Comparison of ENCODE assay signal across 9 cellular contexts in genomic region chr16:4263504-4264436, GRCh38. TPM values are rescaled to one million over a fixed set of nuclear protein-coding genes. Genes with fewer than 3 reads are reported as not detected.
A peak's percentile ranks its signal among the peaks of the same experiment; 100 is the strongest.
DNase-seq lines count a peak whose midpoint lies in the region; ATAC-seq and TF ChIP-seq lines count a peak whose summit lies in the region.
"Had no signal": no experiment of that assay in that cellular context is flagged by ENCODE, and none has a peak within 500 bp of the region (broad histone marks: within the 10 kb centered on the region; RNA-seq: fewer than 3 reads in every experiment).

No MANE protein-coding gene starts in this region.

- ATAC-seq in GM19452 (IDR thresholded peaks at IDR 0.05; ENCODE audit: unreplicated experiment) (no peak), HG03039 (IDR thresholded peaks at IDR 0.05; ENCODE audit: unreplicated experiment) (no peak), HG03457 (IDR thresholded peaks at IDR 0.05; ENCODE audit: unreplicated experiment) (no peak)

- no peak overlapping the region for H3K4me3 Mint-ChIP-seq in progenitor cell of endocrine pancreas (ENCODE audit: low read depth)

- DNase-seq in Daoy (ENCODE audit: low read depth) (peak; percentile 79), fibroblast of mammary gland (ENCODE audit: low read depth) (peak; percentile 96), progenitor cell of endocrine pancreas (ENCODE audit: low spot score, unreplicated experiment) (no peak)
- DNase-seq in activated CD4-positive, alpha-beta T cell treated with anti-CD3 and anti-CD28 coated beads, Interleukin-2, amount 50 U/mL, for 4 hours: no peak

- TF ChIP-seq CTCF in fibroblast of mammary gland (conservative IDR thresholded peaks at IDR 0.05; ENCODE audit: control insufficient read depth, insufficient read depth, low read depth, low read length): peak; percentile 2
- TF ChIP-seq CTCF in progenitor cell of endocrine pancreas (IDR thresholded peaks at IDR 0.05; ENCODE audit: unreplicated experiment): no peak

- no peaks in the 10 kb centered on the region for H3K4me1 Mint-ChIP-seq in progenitor cell of endocrine pancreas (ENCODE audit: low read depth)

- peaks cover 15% of the 10 kb centered on the region for H3K36me3 Mint-ChIP-seq in progenitor cell of endocrine pancreas (ENCODE audit: insufficient read depth)

- H3K9me3 Mint-ChIP-seq in progenitor cell of endocrine pancreas (ENCODE audit: low read depth): no peaks in the 10 kb centered on the region

- peak overlapping the region; percentile 64 for H3K27ac Mint-ChIP-seq in progenitor cell of endocrine pancreas

- H3K4me3 ChIP-seq in fibroblast of mammary gland (ENCODE audit: control insufficient read depth, low read depth, low read length): peak overlapping the region; percentile 12
- H3K4me3 ChIP-seq: thoracic aorta had no signal

- H3K27me3 Mint-ChIP-seq in progenitor cell of endocrine pancreas: no peaks in the 10 kb centered on the region

TF ChIP-seq in PFSK-1, 5 proteins besides CTCF, POLR2A, EP300 and RAD21:
- no peak for TF ChIP-seq TAF1 (IDR thresholded peaks at IDR 0.05; ENCODE audit: borderline replicate concordance, insufficient read depth, low read length)
- TF ChIP-seq FOXP2 (optimal IDR thresholded peaks at IDR 0.05; ENCODE audit: borderline replicate concordance, extremely low read depth, extremely low read length, insufficient read depth): peak; percentile 81
- TF ChIP-seq REST (IDR thresholded peaks at IDR 0.05; ENCODE audit: insufficient read depth in 1 of 2, low read depth in 2 of 2, low read length in 2 of 2): no peak
- TF ChIP-seq SIN3A (IDR thresholded peaks at IDR 0.05; ENCODE audit: borderline replicate concordance, insufficient read depth, low read length): peak; percentile 61; the same call in 1 of the 2 replicates
- TF ChIP-seq POLR2AphosphoS5 (IDR thresholded peaks at IDR 0.05; ENCODE audit: low read depth, low read length): peak; percentile 34; the same call in 1 of the 2 replicates

RNA-seq across cellular contexts. Expression of gene TFAP4, which starts 9.1 kb away (rescaled TPM):
- total RNA-seq in Daoy (2014; rRNA removed; shearing (Covaris generic)): 13.4 and 14.1 TPM in 2 replicates
- 95.8 TPM for polyA plus RNA-seq in PFSK-1 (2012; ENCODE audit: insufficient read length, low read depth)
- total RNA-seq in progenitor cell of endocrine pancreas: 22.9 and 29.0 TPM in 2 replicates

RNA-seq across cellular contexts. Expression of gene SRL, which starts 21.9 kb away (rescaled TPM):
- not detected in 2 replicates for total RNA-seq in Daoy (2014; rRNA removed; shearing (Covaris generic))
- not detected for polyA plus RNA-seq in PFSK-1 (2012; ENCODE audit: insufficient read length, low read depth)
- total RNA-seq in progenitor cell of endocrine pancreas: 0.09 TPM in 1 of 2 replicates, not detected in the other

RNA-seq across cellular contexts. Expression of gene GLIS2, which starts 52.1 kb away (rescaled TPM):
- total RNA-seq in Daoy (2014; rRNA removed; shearing (Covaris generic)): 0.36 and 0.46 TPM in 2 replicates
- polyA plus RNA-seq in PFSK-1 (2012; ENCODE audit: insufficient read length, low read depth): 17.4 TPM
- 22.2 and 23.2 TPM in 2 replicates for total RNA-seq in progenitor cell of endocrine pancreas

Comparison
In these comparisons a context has a peak if more than half of its experiments do, and no peak if none do; other contexts are left out.
1. DNase-seq: peak in Daoy (single experiment) and fibroblast of mammary gland (single experiment); none in progenitor cell of endocrine pancreas (single experiment) and activated CD4-positive, alpha-beta T cell treated with anti-CD3 and anti-CD28 coated beads, Interleukin-2, amount 50 U/mL, for 4 hours (0 of 2).
2. RNA of gene GLIS2, which starts 52.1 kb away (total RNA-seq): 22.2 to 23.2 TPM in progenitor cell of endocrine pancreas; 0.36 to 0.46 TPM in Daoy; every median in the first group is over 10 times any median in the second.